7 cellular contexts compared by ENCODE assay signal in the genomic region with DNA sequence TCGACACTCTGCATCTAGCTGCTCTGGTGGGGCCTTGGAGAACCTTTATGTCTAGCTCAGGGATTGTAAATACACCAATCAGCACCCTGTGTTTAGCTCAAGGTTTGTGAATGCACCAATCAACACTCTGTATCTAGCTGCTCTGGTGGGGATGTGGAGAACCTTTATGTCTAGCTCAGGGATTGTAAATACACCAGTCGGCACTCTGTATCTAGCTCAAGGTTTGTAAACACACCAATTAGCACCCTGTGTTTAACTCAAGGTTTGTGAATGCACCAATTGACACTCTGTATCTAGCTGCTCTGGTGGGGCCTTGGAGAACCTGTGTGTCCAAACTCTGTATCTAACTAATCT. TPM values are rescaled to one million over a fixed set of nuclear protein-coding genes. Genes with fewer than 3 reads are reported as not detected.
A peak's percentile ranks its signal among the peaks of the same experiment; 100 is the strongest.
DNase-seq lines count a peak whose midpoint lies in the region; ATAC-seq and TF ChIP-seq lines count a peak whose summit lies in the region.
"Not testable (repeated sequence)": the region's sequence is repeated elsewhere in the genome, so short reads cannot be mapped to it uniquely, and the experiment has no call there.

No MANE protein-coding gene starts in this region.

- TF ChIP-seq CTCF in Calu3 (IDR thresholded peaks at IDR 0.05; ENCODE audit: unreplicated experiment); SU-DHL-6 (IDR thresholded peaks at IDR 0.05; ENCODE audit: insufficient read depth, low read length, poor library complexity, severe bottlenecking): not testable (repeated sequence)

- H3K4me1 Mint-ChIP-seq in Calu3 (ENCODE audit: low read depth, unreplicated experiment) (peaks cover 31% of the 10 kb centered on the region), naive B cell (peaks cover 63 to 93% (median 93%) of the 10 kb centered on the region in 3 donors)
- peaks cover 79% of the 10 kb centered on the region for H3K4me1 Mint-ChIP-seq in activated CD4-positive, alpha-beta memory T cell treated with anti-CD3 and anti-CD28 coated beads for 36 hours (ENCODE audit: low read depth)
- H3K4me1 Mint-ChIP-seq in activated T-helper 17 cell treated with anti-CD3 and anti-CD28 coated beads, Interleukin-2, amount 50 U/mL, for 72 hours: peaks cover 50% of the 10 kb centered on the region
- H3K4me1 Mint-ChIP-seq in activated naive CD8-positive, alpha-beta T cell treated with anti-CD3 and anti-CD28 coated beads, Interleukin-2, amount 50 U/mL, for 24 hours: peaks cover 88% of the 10 kb centered on the region
- peaks cover 83% of the 10 kb centered on the region for H3K4me1 Mint-ChIP-seq in stimulated activated effector memory CD8-positive, alpha-beta T cell treated with anti-CD3 and anti-CD28 coated beads, Interleukin-12 subunit alpha, Interleukin-12 subunit beta, amount 100 ng/mL, for 72 hours

- not testable (repeated sequence) for H2AFZ ChIP-seq in SU-DHL-6 (ENCODE audit: low read depth, low read length, severe bottlenecking)

- not testable (repeated sequence) for H3K9me3 Mint-ChIP-seq in Calu3 (ENCODE audit: low read depth, unreplicated experiment); activated CD4-positive, alpha-beta memory T cell treated with anti-CD3 and anti-CD28 coated beads for 36 hours; activated T-helper 17 cell treated with anti-CD3 and anti-CD28 coated beads, Interleukin-2, amount 50 U/mL, for 72 hours; activated naive CD8-positive, alpha-beta T cell treated with anti-CD3 and anti-CD28 coated beads, Interleukin-2, amount 50 U/mL, for 24 hours; naive B cell; stimulated activated effector memory CD8-positive, alpha-beta T cell treated with anti-CD3 and anti-CD28 coated beads, Interleukin-12 subunit alpha, Interleukin-12 subunit beta, amount 100 ng/mL, for 72 hours

- H3K9ac ChIP-seq in SU-DHL-6 (ENCODE audit: low read length): not testable (repeated sequence)

- not testable (repeated sequence) for H3K27me3 ChIP-seq in SU-DHL-6 (ENCODE audit: low read length)

- not testable (repeated sequence) for ATAC-seq in activated T-helper 17 cell treated with anti-CD3 and anti-CD28 coated beads, Interleukin-2, amount 50 U/mL, for 72 hours (replicated peaks); activated naive CD8-positive, alpha-beta T cell treated with anti-CD3 and anti-CD28 coated beads, Interleukin-2, amount 50 U/mL, for 24 hours; naive B cell (ENCODE audit: low read depth in 2 of 2); stimulated activated effector memory CD8-positive, alpha-beta T cell treated with anti-CD3 and anti-CD28 coated beads, Interleukin-12 subunit alpha, Interleukin-12 subunit beta, amount 100 ng/mL, for 72 hours

- peaks cover 72% of the 10 kb centered on the region for H3F3A ChIP-seq in SU-DHL-6 (ENCODE audit: insufficient read depth)

- not testable (repeated sequence) for H3K4me3 Mint-ChIP-seq in Calu3 (ENCODE audit: low read depth, unreplicated experiment); activated CD4-positive, alpha-beta memory T cell treated with anti-CD3 and anti-CD28 coated beads for 36 hours; activated naive CD8-positive, alpha-beta T cell treated with anti-CD3 and anti-CD28 coated beads, Interleukin-2, amount 50 U/mL, for 24 hours
- H3K4me3 Mint-ChIP-seq in activated T-helper 17 cell treated with anti-CD3 and anti-CD28 coated beads, Interleukin-2, amount 50 U/mL, for 72 hours: peak overlapping the region; percentile 88
- H3K4me3 Mint-ChIP-seq in naive B cell: peak overlapping the region in 1 of 8 donors; percentile 83
- peak overlapping the region; percentile 60 for H3K4me3 Mint-ChIP-seq in stimulated activated effector memory CD8-positive, alpha-beta T cell treated with anti-CD3 and anti-CD28 coated beads, Interleukin-12 subunit alpha, Interleukin-12 subunit beta, amount 100 ng/mL, for 72 hours

- H3K36me3 ChIP-seq in SU-DHL-6 (ENCODE audit: low read length): not testable (repeated sequence)

- CTCF ChIA-PET in Calu3 (lab: Charles Lee); activated CD4-positive, alpha-beta memory T cell treated with anti-CD3 and anti-CD28 coated beads for 36 hours (lab: Charles Lee): not testable (repeated sequence)

- not testable (repeated sequence) for BruUV-seq in Calu3 (replicated peaks; lab: Mats Ljungman, UMichigan)

- not testable (repeated sequence) for H3K79me2 ChIP-seq in SU-DHL-6 (ENCODE audit: insufficient read depth, low read length)

- peaks cover 13% of the 10 kb centered on the region for H3K36me3 Mint-ChIP-seq in Calu3 (ENCODE audit: insufficient read depth, unreplicated experiment)
- H3K36me3 Mint-ChIP-seq in activated CD4-positive, alpha-beta memory T cell treated with anti-CD3 and anti-CD28 coated beads for 36 hours; activated naive CD8-positive, alpha-beta T cell treated with anti-CD3 and anti-CD28 coated beads, Interleukin-2, amount 50 U/mL, for 24 hours (ENCODE audit: low read depth); naive B cell: not testable (repeated sequence)
- peaks cover 19% of the 10 kb centered on the region for H3K36me3 Mint-ChIP-seq in activated T-helper 17 cell treated with anti-CD3 and anti-CD28 coated beads, Interleukin-2, amount 50 U/mL, for 72 hours (ENCODE audit: low read depth)
- H3K36me3 Mint-ChIP-seq in stimulated activated effector memory CD8-positive, alpha-beta T cell treated with anti-CD3 and anti-CD28 coated beads, Interleukin-12 subunit alpha, Interleukin-12 subunit beta, amount 100 ng/mL, for 72 hours: peaks cover 34% of the 10 kb centered on the region

- H3K4me2 ChIP-seq in SU-DHL-6 (ENCODE audit: low read depth, low read length, poor library complexity, severe bottlenecking): not testable (repeated sequence)

- peak overlapping the region; percentile 38 for H3K27ac Mint-ChIP-seq in Calu3 (ENCODE audit: unreplicated experiment)
- H3K27ac Mint-ChIP-seq in activated CD4-positive, alpha-beta memory T cell treated with anti-CD3 and anti-CD28 coated beads for 36 hours: peak overlapping the region; percentile 96
- peak overlapping the region; percentile 97 for H3K27ac Mint-ChIP-seq in activated T-helper 17 cell treated with anti-CD3 and anti-CD28 coated beads, Interleukin-2, amount 50 U/mL, for 72 hours
- peak overlapping the region; percentile 90 for H3K27ac Mint-ChIP-seq in activated naive CD8-positive, alpha-beta T cell treated with anti-CD3 and anti-CD28 coated beads, Interleukin-2, amount 50 U/mL, for 24 hours
- peak overlapping the region; percentile 63 to 99 (median 98) for H3K27ac Mint-ChIP-seq in naive B cell
- peak overlapping the region; percentile 96 for H3K27ac Mint-ChIP-seq in stimulated activated effector memory CD8-positive, alpha-beta T cell treated with anti-CD3 and anti-CD28 coated beads, Interleukin-12 subunit alpha, Interleukin-12 subunit beta, amount 100 ng/mL, for 72 hours

- H3K27ac ChIP-seq in SU-DHL-6 (ENCODE audit: low read depth, low read length): peak overlapping the region; percentile 92

- intact Hi-C loops in Calu3 (cut with micrococcal nuclease; ENCODE audit: unreplicated experiment): not testable (repeated sequence)
- intact Hi-C loops in activated CD4-positive, alpha-beta memory T cell treated with anti-CD3 and anti-CD28 coated beads for 36 hours (cut with micrococcal nuclease): loop anchor here (1.0 kb wide), 1 partner anchor 14 kb away; no protein-coding TSS in a partner anchor

- DNase-seq in Calu3; activated CD4-positive, alpha-beta memory T cell treated with anti-CD3 and anti-CD28 coated beads for 36 hours; naive B cell; stimulated activated effector memory CD8-positive, alpha-beta T cell treated with anti-CD3 and anti-CD28 coated beads, Interleukin-12 subunit alpha, Interleukin-12 subunit beta, amount 100 ng/mL, for 72 hours (ENCODE audit: low spot score in 2 of 2): not testable (repeated sequence)
- peak; percentile 1 for DNase-seq in activated naive CD8-positive, alpha-beta T cell treated with anti-CD3 and anti-CD28 coated beads, Interleukin-2, amount 50 U/mL, for 24 hours

- H3K27me3 Mint-ChIP-seq in Calu3 (ENCODE audit: unreplicated experiment); activated CD4-positive, alpha-beta memory T cell treated with anti-CD3 and anti-CD28 coated beads for 36 hours; activated T-helper 17 cell treated with anti-CD3 and anti-CD28 coated beads, Interleukin-2, amount 50 U/mL, for 72 hours; activated naive CD8-positive, alpha-beta T cell treated with anti-CD3 and anti-CD28 coated beads, Interleukin-2, amount 50 U/mL, for 24 hours; naive B cell: not testable (repeated sequence)

- not testable (repeated sequence) for H3K9me3 ChIP-seq in SU-DHL-6 (ENCODE audit: insufficient read depth, low read length)

- not testable (repeated sequence) for H4K20me1 ChIP-seq in SU-DHL-6 (ENCODE audit: low read depth, low read length)

- H3K4me3 ChIP-seq in SU-DHL-6 (ENCODE audit: insufficient read depth, low read length, poor library complexity, severe bottlenecking): not testable (repeated sequence)

- POLR2A ChIA-PET in activated CD4-positive, alpha-beta memory T cell treated with anti-CD3 and anti-CD28 coated beads for 36 hours (lab: Charles Lee): interaction anchor here (0.8 to 2.9 kb wide), 8 partner anchors 8 to 80 kb away, joined by 3 to 12 read pairs (median 6); partner anchors contain the start of gene SERPINB1

- H3K9me2 ChIP-seq in SU-DHL-6 (replicated peaks; ENCODE audit: insufficient read depth, low read length): not testable (repeated sequence)

RNA-seq across cellular contexts. Expression of gene SERPINB1, which starts 19.0 kb away (rescaled TPM):
- total RNA-seq in Calu3 (2022): 56.3 and 78.5 TPM in 2 replicates
- 100 to 1,000 TPM; 164 to 169 TPM for total RNA-seq in activated CD4-positive, alpha-beta memory T cell treated with anti-CD3 and anti-CD28 coated beads for 36 hours
- 10 to 100 TPM; 33.4 to 67.8 TPM for total RNA-seq in activated T-helper 17 cell treated with anti-CD3 and anti-CD28 coated beads, Interleukin-2, amount 50 U/mL, for 72 hours
- polyA plus RNA-seq in naive B cell (ENCODE audit: low read depth in 6 of 6): 100 to 1,000 TPM in 2 of 6 donors, 10 to 100 TPM in 4; 84.7 to 107 (median 93.7) TPM

RNA-seq across cellular contexts. Expression of gene SERPINB9, which starts 42.4 kb away (rescaled TPM):
- 17.2 and 22.9 TPM in 2 replicates for total RNA-seq in Calu3 (2022)
- total RNA-seq in activated CD4-positive, alpha-beta memory T cell treated with anti-CD3 and anti-CD28 coated beads for 36 hours: 10 to 100 TPM; 69.9 to 72.6 TPM
- total RNA-seq in activated T-helper 17 cell treated with anti-CD3 and anti-CD28 coated beads, Interleukin-2, amount 50 U/mL, for 72 hours: 10 to 100 TPM; 11.2 to 66.1 TPM
- polyA plus RNA-seq in naive B cell (ENCODE audit: low read depth in 6 of 6): 10 to 100 TPM; 18.2 to 35.2 (median 27.7) TPM

Comparison
In these comparisons a context has a peak if more than half of its experiments do, and no peak if none do; other contexts are left out.
1. H3K27ac Mint-ChIP-seq: peak in every context shown above with its lines; median percentile 98 in naive B cell; 97 in activated T-helper 17 cell treated with anti-CD3 and anti-CD28 coated beads, Interleukin-2, amount 50 U/mL, for 72 hours; 96 in activated CD4-positive, alpha-beta memory T cell treated with anti-CD3 and anti-CD28 coated beads for 36 hours; 96 in stimulated activated effector memory CD8-positive, alpha-beta T cell treated with anti-CD3 and anti-CD28 coated beads, Interleukin-12 subunit alpha, Interleukin-12 subunit beta, amount 100 ng/mL, for 72 hours; 90 in activated naive CD8-positive, alpha-beta T cell treated with anti-CD3 and anti-CD28 coated beads, Interleukin-2, amount 50 U/mL, for 24 hours; 38 in Calu3.